In genomic region chr14:30355431-30355913, GRCh38 we compare ENCODE assay signal across 9 cellular contexts.
A peak's percentile ranks its signal among the peaks of the same experiment; 100 is the strongest.
DNase-seq lines count a peak whose midpoint lies in the region; ATAC-seq and TF ChIP-seq lines count a peak whose summit lies in the region.
"Had no signal": no experiment of that assay in that cellular context is flagged by ENCODE, and none has a peak within 500 bp of the region (broad histone marks: within the 10 kb centered on the region; RNA-seq: fewer than 3 reads in every experiment).

No MANE protein-coding gene starts in this region.

- H2AFZ ChIP-seq in fibroblast of lung (ENCODE audit: low read length) = no peak overlapping the region
- no peak overlapping the region for H2AFZ ChIP-seq in neural progenitor cell (replicated peaks)

- no peak overlapping the region for H3K9ac ChIP-seq in fibroblast of lung (ENCODE audit: insufficient read depth, low read length)
- H3K9ac ChIP-seq in neural progenitor cell = no peak overlapping the region

- no peak overlapping the region for H3K4me3 ChIP-seq in fibroblast of lung (replicated peaks in 1 of 4; ENCODE audit: control extremely low read depth in 1 of 4, insufficient read depth in 1 of 4, low read depth in 3 of 4, low read length in 4 of 4)
- H3K4me3 ChIP-seq in neural progenitor cell = no peak overlapping the region
- H3K4me3 ChIP-seq in testis = no peak overlapping the region

- H3K4me2 ChIP-seq in fibroblast of lung (ENCODE audit: extremely low read depth, insufficient read depth, low read length) (no peak overlapping the region), neural progenitor cell (no peak overlapping the region)

- peak; percentile 0 to 42 for DNase-seq in fibroblast of lung (ENCODE audit: low read depth in 2 of 2)
- no peak for DNase-seq in NOMO-1 (lab: John Stamatoyannopoulos, UW; ENCODE audit: unreplicated experiment in 2 of 2)
- no peak for DNase-seq in neural progenitor cell (ENCODE audit: low spot score)
- no peak for DNase-seq in substantia nigra (lab: John Stamatoyannopoulos, UW)
- DNase-seq in testis = no peak
- DNase-seq: Karpas-422 had no signal

- H3K4me1 ChIP-seq in fibroblast of lung (ENCODE audit: control insufficient read depth, extremely low read depth, insufficient read depth, low read length) = no peaks in the 10 kb centered on the region
- H3K4me1 ChIP-seq in neural progenitor cell = peaks cover 8% of the 10 kb centered on the region
- H3K4me1 ChIP-seq in testis = no peaks in the 10 kb centered on the region

- H3K9me3 ChIP-seq in fibroblast of lung (ENCODE audit: control insufficient read depth, insufficient read depth, low read depth, low read length) = no peaks in the 10 kb centered on the region
- no peaks in the 10 kb centered on the region for H3K9me3 ChIP-seq in neural progenitor cell (ENCODE audit: low read depth)
- no peaks in the 10 kb centered on the region for H3K9me3 ChIP-seq in testis

- peaks cover 19% of the 10 kb centered on the region for H3K4me1 Mint-ChIP-seq in neural progenitor cell

- H3K4me3 Mint-ChIP-seq in neural progenitor cell = no peak overlapping the region

- H3K79me2 ChIP-seq in fibroblast of lung (ENCODE audit: control insufficient read depth, insufficient read depth, low read length) = no peaks in the 10 kb centered on the region
- no peaks in the 10 kb centered on the region for H3K79me2 ChIP-seq in neural progenitor cell (ENCODE audit: low read depth)

- no peaks in the 10 kb centered on the region for H3F3A ChIP-seq in neural progenitor cell (ENCODE audit: low read depth)

- H3K27me3 ChIP-seq in fibroblast of lung (ENCODE audit: control insufficient read depth, insufficient read depth, low read length) = peaks cover 2% of the 10 kb centered on the region
- H3K27me3 ChIP-seq in neural progenitor cell = no peaks in the 10 kb centered on the region
- no peaks in the 10 kb centered on the region for H3K27me3 ChIP-seq in testis

- intact Hi-C loops in testis (cut with DNase I; ENCODE audit: low total_unique reads) = no loop called here

- ATAC-seq in GM18511 (IDR thresholded peaks at IDR 0.05; ENCODE audit: unreplicated experiment) (peak; percentile 78), GM21423 (IDR thresholded peaks at IDR 0.05; ENCODE audit: unreplicated experiment) (peak; percentile 66), HG03442 (IDR thresholded peaks at IDR 0.05; ENCODE audit: unreplicated experiment) (peak; percentile 84)

- H3K9me3 Mint-ChIP-seq in neural progenitor cell = no peaks in the 10 kb centered on the region

- TF ChIP-seq CTCF in fibroblast of lung (conservative IDR thresholded peaks at IDR 0.05 in 1 of 2, IDR thresholded peaks at IDR 0.05 in 1 of 2; ENCODE audit: low read depth in 1 of 2, low read length in 2 of 2) = no peak
- TF ChIP-seq CTCF in neural progenitor cell (IDR thresholded peaks at IDR 0.05) = no peak
- no peak for TF ChIP-seq CTCF in testis (IDR thresholded peaks at IDR 0.05)

- H3K36me3 ChIP-seq in fibroblast of lung (ENCODE audit: control insufficient read depth, insufficient read depth, low read length) (no peaks in the 10 kb centered on the region), neural progenitor cell (no peaks in the 10 kb centered on the region), testis (ENCODE audit: low read depth, missing control alignments) (no peaks in the 10 kb centered on the region)

- no peaks in the 10 kb centered on the region for H3K27me3 Mint-ChIP-seq in neural progenitor cell (ENCODE audit: insufficient read depth, low read depth)

- H3K36me3 Mint-ChIP-seq in neural progenitor cell = no peaks in the 10 kb centered on the region

- no peak overlapping the region for H3K27ac ChIP-seq in fibroblast of lung (ENCODE audit: insufficient read depth, low read length)
- no peak overlapping the region for H3K27ac ChIP-seq in neural progenitor cell
- H3K27ac ChIP-seq in substantia nigra (ENCODE audit: low read depth, low read length, poor library complexity, severe bottlenecking) = no peak overlapping the region
- no peak overlapping the region for H3K27ac ChIP-seq in testis

- 46 to 60% methylated on average over 5 of the region's 5 CpGs for WGBS in testis, 2 donors

- no peak for TF ChIP-seq POLR2A in testis (IDR thresholded peaks at IDR 0.05)

- H4K20me1 ChIP-seq in fibroblast of lung (ENCODE audit: control insufficient read depth, extremely low read depth, insufficient read depth, low read length) (no peaks in the 10 kb centered on the region), neural progenitor cell (ENCODE audit: low read depth) (no peaks in the 10 kb centered on the region)

- no peak overlapping the region for H3K27ac Mint-ChIP-seq in neural progenitor cell

Comparison
In these comparisons a context has a peak if more than half of its experiments do, and no peak if none do; other contexts are left out.
1. DNase-seq: peak in fibroblast of lung (2 of 2); none in NOMO-1 (0 of 2), neural progenitor cell (single experiment), substantia nigra (0 of 49) and testis (single experiment).
2. Peak in every context shown above with its lines, with median percentiles within 50 percentile points of each other: ATAC-seq.